In the genomic region with DNA sequence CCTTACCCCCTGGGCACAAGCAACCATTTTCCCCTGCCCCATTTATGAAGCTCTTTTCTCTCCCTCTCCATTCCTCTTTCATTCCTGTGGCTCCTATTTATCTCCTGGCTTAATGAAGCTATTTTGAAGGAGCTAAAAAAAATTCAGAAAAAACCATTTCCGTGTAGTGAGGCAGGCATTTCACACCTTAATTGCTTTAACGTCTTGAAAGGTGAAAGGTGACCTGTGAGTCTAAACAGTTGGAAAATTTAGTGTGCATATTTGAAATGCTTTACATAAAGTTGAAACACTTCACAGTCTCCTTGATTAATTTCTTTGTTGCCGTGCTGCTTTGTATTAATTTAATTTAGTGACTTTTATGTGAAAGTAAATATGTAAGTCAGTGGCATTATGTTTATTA, we compare ENCODE assay signal across 2 cellular contexts.
TF ChIP-seq lines count a peak whose summit lies in the region.

No MANE protein-coding gene starts in this region.

TF ChIP-seq in IMR-90, 13 proteins besides CTCF, POLR2A, EP300 and RAD21:
- TF ChIP-seq MXI1 (IDR thresholded peaks at IDR 0.05; ENCODE audit: borderline replicate concordance, low read depth, low read length) (no peak), FOS (IDR thresholded peaks at IDR 0.05; ENCODE audit: low read depth, low read length) (no peak), SMC3 (IDR thresholded peaks at IDR 0.05; ENCODE audit: low read depth, low read length) (no peak), NFE2L2 (IDR thresholded peaks at IDR 0.05; ENCODE audit: low read depth, low read length) (no peak), MAZ (IDR thresholded peaks at IDR 0.05; ENCODE audit: borderline replicate concordance, low read depth, low read length) (no peak), CHD1 (IDR thresholded peaks at IDR 0.05; ENCODE audit: low read depth, low read length) (no peak), RFX5 (IDR thresholded peaks at IDR 0.05; ENCODE audit: low read depth, low read length) (no peak), RCOR1 (IDR thresholded peaks at IDR 0.05; ENCODE audit: insufficient replicate concordance, low read length) (no peak), CEBPB (IDR thresholded peaks at IDR 0.05; ENCODE audit: low read depth, low read length) (no peak), BHLHE40 (IDR thresholded peaks at IDR 0.05; ENCODE audit: low read depth, low read length) (no peak), MAFK (IDR thresholded peaks at IDR 0.05; ENCODE audit: low read depth, low read length) (no peak)
- TF ChIP-seq, protein P1, sequence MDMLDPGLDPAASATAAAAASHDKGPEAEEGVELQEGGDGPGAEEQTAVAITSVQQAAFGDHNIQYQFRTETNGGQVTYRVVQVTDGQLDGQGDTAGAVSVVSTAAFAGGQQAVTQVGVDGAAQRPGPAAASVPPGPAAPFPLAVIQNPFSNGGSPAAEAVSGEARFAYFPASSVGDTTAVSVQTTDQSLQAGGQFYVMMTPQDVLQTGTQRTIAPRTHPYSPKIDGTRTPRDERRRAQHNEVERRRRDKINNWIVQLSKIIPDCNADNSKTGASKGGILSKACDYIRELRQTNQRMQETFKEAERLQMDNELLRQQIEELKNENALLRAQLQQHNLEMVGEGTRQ (IDR thresholded peaks at IDR 0.05; ENCODE audit: low read depth, low read length) = no peak
- TF ChIP-seq, protein P2, sequence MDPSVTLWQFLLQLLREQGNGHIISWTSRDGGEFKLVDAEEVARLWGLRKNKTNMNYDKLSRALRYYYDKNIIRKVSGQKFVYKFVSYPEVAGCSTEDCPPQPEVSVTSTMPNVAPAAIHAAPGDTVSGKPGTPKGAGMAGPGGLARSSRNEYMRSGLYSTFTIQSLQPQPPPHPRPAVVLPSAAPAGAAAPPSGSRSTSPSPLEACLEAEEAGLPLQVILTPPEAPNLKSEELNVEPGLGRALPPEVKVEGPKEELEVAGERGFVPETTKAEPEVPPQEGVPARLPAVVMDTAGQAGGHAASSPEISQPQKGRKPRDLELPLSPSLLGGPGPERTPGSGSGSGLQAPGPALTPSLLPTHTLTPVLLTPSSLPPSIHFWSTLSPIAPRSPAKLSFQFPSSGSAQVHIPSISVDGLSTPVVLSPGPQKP (IDR thresholded peaks at IDR 0.05; ENCODE audit: borderline replicate concordance, low read depth, low read length) = no peak

TF ChIP-seq in WTC11, 78 proteins besides CTCF, POLR2A, EP300 and RAD21:
- TF ChIP-seq SOX15 (CRISPR knock-in tag; IDR thresholded peaks at IDR 0.05) (no peak), TP53 (CRISPR knock-in tag; IDR thresholded peaks at IDR 0.05) (no peak), ZBTB21 (CRISPR knock-in tag; IDR thresholded peaks at IDR 0.05; ENCODE audit: borderline replicate concordance) (no peak), KAT7 (CRISPR knock-in tag; IDR thresholded peaks at IDR 0.05; ENCODE audit: borderline replicate concordance) (no peak), ELF4 (CRISPR knock-in tag; IDR thresholded peaks at IDR 0.05; ENCODE audit: low read depth) (no peak), ZNF138 (CRISPR knock-in tag; conservative IDR thresholded peaks at IDR 0.05) (no peak)
- TF ChIP-seq, protein P3, sequence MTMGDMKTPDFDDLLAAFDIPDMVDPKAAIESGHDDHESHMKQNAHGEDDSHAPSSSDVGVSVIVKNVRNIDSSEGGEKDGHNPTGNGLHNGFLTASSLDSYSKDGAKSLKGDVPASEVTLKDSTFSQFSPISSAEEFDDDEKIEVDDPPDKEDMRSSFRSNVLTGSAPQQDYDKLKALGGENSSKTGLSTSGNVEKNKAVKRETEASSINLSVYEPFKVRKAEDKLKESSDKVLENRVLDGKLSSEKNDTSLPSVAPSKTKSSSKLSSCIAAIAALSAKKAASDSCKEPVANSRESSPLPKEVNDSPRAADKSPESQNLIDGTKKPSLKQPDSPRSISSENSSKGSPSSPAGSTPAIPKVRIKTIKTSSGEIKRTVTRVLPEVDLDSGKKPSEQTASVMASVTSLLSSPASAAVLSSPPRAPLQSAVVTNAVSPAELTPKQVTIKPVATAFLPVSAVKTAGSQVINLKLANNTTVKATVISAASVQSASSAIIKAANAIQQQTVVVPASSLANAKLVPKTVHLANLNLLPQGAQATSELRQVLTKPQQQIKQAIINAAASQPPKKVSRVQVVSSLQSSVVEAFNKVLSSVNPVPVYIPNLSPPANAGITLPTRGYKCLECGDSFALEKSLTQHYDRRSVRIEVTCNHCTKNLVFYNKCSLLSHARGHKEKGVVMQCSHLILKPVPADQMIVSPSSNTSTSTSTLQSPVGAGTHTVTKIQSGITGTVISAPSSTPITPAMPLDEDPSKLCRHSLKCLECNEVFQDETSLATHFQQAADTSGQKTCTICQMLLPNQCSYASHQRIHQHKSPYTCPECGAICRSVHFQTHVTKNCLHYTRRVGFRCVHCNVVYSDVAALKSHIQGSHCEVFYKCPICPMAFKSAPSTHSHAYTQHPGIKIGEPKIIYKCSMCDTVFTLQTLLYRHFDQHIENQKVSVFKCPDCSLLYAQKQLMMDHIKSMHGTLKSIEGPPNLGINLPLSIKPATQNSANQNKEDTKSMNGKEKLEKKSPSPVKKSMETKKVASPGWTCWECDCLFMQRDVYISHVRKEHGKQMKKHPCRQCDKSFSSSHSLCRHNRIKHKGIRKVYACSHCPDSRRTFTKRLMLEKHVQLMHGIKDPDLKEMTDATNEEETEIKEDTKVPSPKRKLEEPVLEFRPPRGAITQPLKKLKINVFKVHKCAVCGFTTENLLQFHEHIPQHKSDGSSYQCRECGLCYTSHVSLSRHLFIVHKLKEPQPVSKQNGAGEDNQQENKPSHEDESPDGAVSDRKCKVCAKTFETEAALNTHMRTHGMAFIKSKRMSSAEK (CRISPR knock-in tag; IDR thresholded peaks at IDR 0.05; ENCODE audit: borderline replicate concordance) = no peak
- TF ChIP-seq, protein P4, sequence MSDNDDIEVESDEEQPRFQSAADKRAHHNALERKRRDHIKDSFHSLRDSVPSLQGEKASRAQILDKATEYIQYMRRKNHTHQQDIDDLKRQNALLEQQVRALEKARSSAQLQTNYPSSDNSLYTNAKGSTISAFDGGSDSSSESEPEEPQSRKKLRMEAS (CRISPR knock-in tag; IDR thresholded peaks at IDR 0.05) = no peak
- TF ChIP-seq, protein P5, sequence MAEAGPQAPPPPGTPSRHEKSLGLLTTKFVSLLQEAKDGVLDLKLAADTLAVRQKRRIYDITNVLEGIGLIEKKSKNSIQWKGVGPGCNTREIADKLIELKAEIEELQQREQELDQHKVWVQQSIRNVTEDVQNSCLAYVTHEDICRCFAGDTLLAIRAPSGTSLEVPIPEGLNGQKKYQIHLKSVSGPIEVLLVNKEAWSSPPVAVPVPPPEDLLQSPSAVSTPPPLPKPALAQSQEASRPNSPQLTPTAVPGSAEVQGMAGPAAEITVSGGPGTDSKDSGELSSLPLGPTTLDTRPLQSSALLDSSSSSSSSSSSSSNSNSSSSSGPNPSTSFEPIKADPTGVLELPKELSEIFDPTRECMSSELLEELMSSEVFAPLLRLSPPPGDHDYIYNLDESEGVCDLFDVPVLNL (CRISPR knock-in tag; IDR thresholded peaks at IDR 0.05; ENCODE audit: borderline replicate concordance, low read depth) = no peak
